21 cellular contexts compared by ENCODE assay signal in genomic region chr16:27670071-27670825, GRCh38.
DNase-seq lines count a peak whose midpoint lies in the region; FAIRE-seq and TF ChIP-seq lines count a peak whose summit lies in the region.
"Had no signal": no experiment of that assay in that cellular context is flagged by ENCODE, and none has a peak within 500 bp of the region (broad histone marks: within the 10 kb centered on the region; RNA-seq: fewer than 3 reads in every experiment).

No MANE protein-coding gene starts in this region.

- 73% methylated on average over 8 of the region's 8 CpGs for WGBS in prostate gland

- no peak overlapping the region for H3K4me3 Mint-ChIP-seq in nephron progenitor cell
- H3K4me3 Mint-ChIP-seq: CD14-positive monocyte; CD4-positive, alpha-beta memory T cell; HFFc6 had no signal

- intact Hi-C loops in prostate gland (cut with DNase I), result no loop called here

- DNase-seq in DMS 273 (lab: John Stamatoyannopoulos, UW; ENCODE audit: unreplicated experiment), result peak; percentile 46
- DNase-seq in DMS 273 treated with DMSO at 0.1 percent for 48 hours (lab: John Stamatoyannopoulos, UW), result no peak
- DNase-seq in NCI-H524 (lab: John Stamatoyannopoulos, UW), result peak; percentile 84 to 96
- DNase-seq in nephron progenitor cell, result no peak
- DNase-seq in middle frontal gyrus (ENCODE audit: extremely low spot score, low spot score), result no peak
- no peak for DNase-seq in prostate gland (ENCODE audit: low spot score)
- no peak for DNase-seq in AG08395 (ENCODE audit: low spot score)
- DNase-seq: CD4-positive, alpha-beta memory T cell; DMS53; DND-41; EL; GOT3; H7; HFFc6 had no signal

- no peaks in the 10 kb centered on the region for H3K27me3 ChIP-seq in prostate gland (replicated peaks; ENCODE audit: insufficient read depth)
- H3K27me3 ChIP-seq: BLaER1 had no signal

- peaks cover 18% of the 10 kb centered on the region for H3K9me3 Mint-ChIP-seq in nephron progenitor cell
- H3K9me3 Mint-ChIP-seq: HFFc6 had no signal

- peak overlapping the region; percentile 62 for H3K27ac Mint-ChIP-seq in nephron progenitor cell
- H3K27ac Mint-ChIP-seq: CD4-positive, alpha-beta memory T cell; HFFc6 had no signal

- FAIRE-seq in endometrium (lab: Jason Lieb, UNC), result peak; percentile 45
- FAIRE-seq: A549, GM12878 had no signal

- no peak for TF ChIP-seq POLR2A in prostate gland (IDR thresholded peaks at IDR 0.05)

- H3K36me3 ChIP-seq in prostate gland, result no peaks in the 10 kb centered on the region
- H3K36me3 ChIP-seq: BLaER1 had no signal

- TF ChIP-seq CTCF in nephron progenitor cell (IDR thresholded peaks at IDR 0.05) (no peak), prostate gland (IDR thresholded peaks at IDR 0.05) (no peak)

- no peaks in the 10 kb centered on the region for H3K9me3 ChIP-seq in prostate gland
- H3K9me3 ChIP-seq: A549, BLaER1 had no signal

- H3K4me3 ChIP-seq in prostate gland, result no peak overlapping the region
- H3K4me3 ChIP-seq: A549, BLaER1, GM12878 had no signal

- no peaks in the 10 kb centered on the region for H3K4me1 ChIP-seq in prostate gland (replicated peaks)
- H3K4me1 ChIP-seq: A549, BLaER1 had no signal

- peaks cover 2% of the 10 kb centered on the region for H3K27me3 Mint-ChIP-seq in nephron progenitor cell (ENCODE audit: low read depth, poor library complexity)
- H3K27me3 Mint-ChIP-seq: CD4-positive, alpha-beta memory T cell had no signal

- H3K27ac ChIP-seq in prostate gland, result no peak overlapping the region
- H3K27ac ChIP-seq: 22Rv1, A549, BLaER1, HL-60 had no signal

- peaks cover 13% of the 10 kb centered on the region for H3K4me1 Mint-ChIP-seq in nephron progenitor cell
- H3K4me1 Mint-ChIP-seq: CD14-positive monocyte; CD4-positive, alpha-beta memory T cell had no signal

- H3K36me3 Mint-ChIP-seq in nephron progenitor cell (ENCODE audit: low read depth), result peaks cover 47% of the 10 kb centered on the region

Comparison
In these comparisons a context has a peak if more than half of its experiments do, and no peak if none do; other contexts are left out.
1. DNase-seq: peak in DMS 273 (single experiment) and NCI-H524 (2 of 2); none in DMS 273 treated with DMSO at 0.1 percent for 48 hours (single experiment), nephron progenitor cell (single experiment), middle frontal gyrus (single experiment), prostate gland (single experiment) and AG08395 (single experiment).